ENCODE assay signal across 8 cellular contexts in genomic region chr7:128459394-128459878, GRCh38. TPM values are rescaled to one million over a fixed set of nuclear protein-coding genes. Genes with fewer than 3 reads are reported as not detected.
DNase-seq lines count a peak whose midpoint lies in the region; ATAC-seq and TF ChIP-seq lines count a peak whose summit lies in the region.

No MANE protein-coding gene starts in this region.

- H3K9me3 Mint-ChIP-seq in endodermal cell, result peaks cover 14% of the 10 kb centered on the region

- no peak overlapping the region for H3K9ac ChIP-seq in endodermal cell (ENCODE audit: extremely low read depth, low read length, poor library complexity, severe bottlenecking)

- H3K4me1 ChIP-seq in BE2C (peaks cover 8% of the 10 kb centered on the region), endodermal cell (ENCODE audit: control insufficient read depth, insufficient read depth, low read length) (peaks cover 4% of the 10 kb centered on the region)

- peaks cover 15% of the 10 kb centered on the region for H3K4me1 Mint-ChIP-seq in endodermal cell

- H3K36me3 ChIP-seq in BE2C (peaks cover 7% of the 10 kb centered on the region), endodermal cell (ENCODE audit: control insufficient read depth, insufficient read depth, low read length) (peaks cover 12% of the 10 kb centered on the region)

- no peaks in the 10 kb centered on the region for H3K9me3 ChIP-seq in BE2C
- peaks cover 10% of the 10 kb centered on the region for H3K9me3 ChIP-seq in endodermal cell (ENCODE audit: control insufficient read depth, low read length)

- peak; percentile 70 for DNase-seq in BE2C
- DNase-seq in NCI-H526 treated with DMSO at 0.1 percent for 48 hours (lab: John Stamatoyannopoulos, UW), result peak; percentile 49
- peak; percentile 65 to 66 for DNase-seq in activated CD4-positive, alpha-beta T cell treated with anti-CD3 and anti-CD28 coated beads, Interleukin-2, amount 50 U/mL, for 4 hours
- DNase-seq in endodermal cell, result peak; percentile 88
- DNase-seq in myocyte (ENCODE audit: low read depth), result peak; percentile 78
- peak; percentile 52 for DNase-seq in stimulated activated naive CD8-positive, alpha-beta T cell treated with anti-CD3 and anti-CD28 coated beads, Interleukin-15, Interleukin-2, amounts not matched to agents 100 U/mL and 50 U/mL, for 24 hours

- H3K27ac Mint-ChIP-seq in endodermal cell, result no peak overlapping the region

- H3K36me3 Mint-ChIP-seq in endodermal cell (ENCODE audit: low read depth), result peaks cover 29% of the 10 kb centered on the region

- ATAC-seq in GM18861 (IDR thresholded peaks at IDR 0.05; ENCODE audit: unreplicated experiment) (peak; percentile 41), HG03108 (IDR thresholded peaks at IDR 0.05; ENCODE audit: unreplicated experiment) (peak; percentile 32)
- ATAC-seq in stimulated activated naive CD8-positive, alpha-beta T cell treated with anti-CD3 and anti-CD28 coated beads, Interleukin-15, Interleukin-2, amounts not matched to agents 100 U/mL and 50 U/mL, for 24 hours, result peak; percentile 45

- no peak overlapping the region for H3K27ac ChIP-seq in endodermal cell (ENCODE audit: low read depth, low read length)

- WGBS in endodermal cell (ENCODE audit: insufficient coverage in 1 of 2, insufficient read length in 1 of 2), 2 experiments, result 53 to 72% methylated on average over 4 to 5 of the region's 5 CpGs

- H3K27me3 Mint-ChIP-seq in endodermal cell (ENCODE audit: insufficient read depth), result no peaks in the 10 kb centered on the region

- H3K4me3 Mint-ChIP-seq in endodermal cell, result no peak overlapping the region

- H3K27me3 ChIP-seq in BE2C, result no peaks in the 10 kb centered on the region
- H3K27me3 ChIP-seq in endodermal cell (ENCODE audit: control insufficient read depth, insufficient read depth, low read length, poor library complexity, severe bottlenecking), result no peaks in the 10 kb centered on the region

- H3K4me3 ChIP-seq in BE2C (ENCODE audit: low read depth, low read length), result no peak overlapping the region
- no peak overlapping the region for H3K4me3 ChIP-seq in endodermal cell (ENCODE audit: low read length)

- TF ChIP-seq CTCF in BE2C (IDR thresholded peaks at IDR 0.05; ENCODE audit: low read depth, low read length), result peak; percentile 91
- peak; percentile 89 for TF ChIP-seq CTCF in endodermal cell (conservative IDR thresholded peaks at IDR 0.05)

RNA-seq across cellular contexts. Expression of gene HILPDA, which starts 3.8 kb away (rescaled TPM):
- polyA plus RNA-seq in BE2C (2012; ENCODE audit: insufficient read depth, insufficient read length, low read depth), result 13.2 TPM
- total RNA-seq in endodermal cell (10 to 100 TPM; 26.5 to 37.9 TPM), myocyte (7.3 and 10.0 TPM in 2 replicates)
- polyA plus RNA-seq in endodermal cell (2013, experiment 1 of 2), result 46.2 TPM
- polyA plus RNA-seq in endodermal cell (2013, experiment 2 of 2), result 41.3 TPM
- polyA plus RNA-seq in myocyte (2012), result 13.4 TPM

RNA-seq across cellular contexts. Expression of gene METTL2B, which starts 17.1 kb away (rescaled TPM):
- 25.2 TPM for polyA plus RNA-seq in BE2C (2012; ENCODE audit: insufficient read depth, insufficient read length, low read depth)
- total RNA-seq in endodermal cell (10 to 100 TPM; 39.8 to 50.5 TPM), myocyte (54.5 and 63.3 TPM in 2 replicates)
- 26.7 TPM for polyA plus RNA-seq in endodermal cell (2013, experiment 1 of 2)
- polyA plus RNA-seq in endodermal cell (2013, experiment 2 of 2), result 25.5 TPM
- polyA plus RNA-seq in myocyte (2012), result 30.4 TPM

RNA-seq across cellular contexts. Expression of gene IMPDH1, which starts 49.7 kb away (rescaled TPM):
- polyA plus RNA-seq in BE2C (2012; ENCODE audit: insufficient read depth, insufficient read length, low read depth), result 265 TPM
- total RNA-seq in endodermal cell (10 to 100 TPM; 13.4 to 16.5 TPM), myocyte (34.3 and 35.4 TPM in 2 replicates)
- 29.3 TPM for polyA plus RNA-seq in endodermal cell (2013, experiment 1 of 2)
- polyA plus RNA-seq in endodermal cell (2013, experiment 2 of 2), result 25.0 TPM
- polyA plus RNA-seq in myocyte (2012), result 46.3 TPM
